ENCODE assay signal across 16 cellular contexts in the genomic region with DNA sequence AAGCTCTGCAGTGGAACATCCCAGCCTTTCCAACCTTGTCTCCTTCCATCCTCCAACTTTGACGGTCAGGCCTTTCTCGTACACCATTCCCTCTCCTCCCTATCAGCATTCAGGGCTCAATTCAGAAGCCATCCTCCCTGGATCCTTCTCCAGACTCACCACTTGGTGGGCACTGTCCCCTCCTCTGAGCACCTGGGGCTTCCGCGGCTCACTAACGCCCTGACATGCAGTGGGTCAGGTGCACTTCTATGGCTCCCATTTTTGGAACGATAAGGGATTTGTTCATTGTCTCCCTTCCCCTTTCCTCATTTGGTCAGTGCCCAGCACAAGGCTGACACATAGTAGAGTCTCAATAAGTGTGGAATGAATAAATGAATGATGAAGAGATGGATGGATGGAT. TPM values are rescaled to one million over a fixed set of nuclear protein-coding genes. Genes with fewer than 3 reads are reported as not detected.
"Had no signal": no experiment of that assay in that cellular context is flagged by ENCODE, and none has a peak within 500 bp of the region (broad histone marks: within the 10 kb centered on the region; RNA-seq: fewer than 3 reads in every experiment).

No MANE protein-coding gene starts in this region.

- H3K27ac Mint-ChIP-seq: activated naive CD4-positive, alpha-beta T cell treated with anti-CD3 and anti-CD28 coated beads, Interleukin-2, amount 50 U/mL, for 24 hours; activated T-helper 2 cell treated with anti-CD3 and anti-CD28 coated beads, Interferon-gamma antibody, Interleukin-2, Interleukin-4, amounts not matched to agents 10 μg/mL and 5 μg/mL and 100 μg/mL, durations not matched to agents 14 hours and 24 hours and 36 hours; naive thymus-derived CD4-positive, alpha-beta T cell; stimulated activated naive CD8-positive, alpha-beta T cell treated with anti-CD3 and anti-CD28 coated beads, Interleukin-15, amount 100 ng/mL, for 72 hours; T-cell had no signal

- ATAC-seq: esophagus mucosa; foreskin keratinocyte; naive thymus-derived CD4-positive, alpha-beta T cell; stimulated activated naive CD8-positive, alpha-beta T cell treated with anti-CD3 and anti-CD28 coated beads, Interleukin-15, amount 100 ng/mL, for 72 hours; T-cell had no signal

- H3K4me3 Mint-ChIP-seq: activated naive CD4-positive, alpha-beta T cell treated with anti-CD3 and anti-CD28 coated beads, Interleukin-2, amount 50 U/mL, for 24 hours; mesothelial cell of epicardium; stimulated activated naive CD8-positive, alpha-beta T cell treated with anti-CD3 and anti-CD28 coated beads, Interleukin-15, amount 100 ng/mL, for 72 hours; T-cell had no signal

- DNase-seq: activated CD4-positive, alpha-beta T cell treated with anti-CD3 and anti-CD28 coated beads for 48 hours; activated T-cell treated with anti-CD3 and anti-CD28 coated beads for 4 hours; amygdala; foreskin keratinocyte; islet precursor cell; naive thymus-derived CD4-positive, alpha-beta T cell; nucleus accumbens; stimulated activated CD4-positive, alpha-beta T cell treated with anti-CD3 and anti-CD28 coated beads, Interleukin-15, amount 100 ng/mL, for 24 hours; stimulated activated CD4-positive, alpha-beta T cell treated with anti-CD3 and anti-CD28 coated beads, Interleukin-4, amount 100 ng/mL, for 4 hours; stimulated activated naive CD8-positive, alpha-beta T cell treated with anti-CD3 and anti-CD28 coated beads, Interleukin-15, amount 100 ng/mL, for 72 hours; trophoblast cell had no signal

- H3K27ac ChIP-seq: foreskin keratinocyte had no signal

- H3K4me1 Mint-ChIP-seq: activated naive CD4-positive, alpha-beta T cell treated with anti-CD3 and anti-CD28 coated beads, Interleukin-2, amount 50 U/mL, for 24 hours; stimulated activated naive CD8-positive, alpha-beta T cell treated with anti-CD3 and anti-CD28 coated beads, Interleukin-15, amount 100 ng/mL, for 72 hours had no signal

- H3K4me1 ChIP-seq: foreskin keratinocyte had no signal

- H3K36me3 Mint-ChIP-seq: activated naive CD4-positive, alpha-beta T cell treated with anti-CD3 and anti-CD28 coated beads, Interleukin-2, amount 50 U/mL, for 24 hours; mesothelial cell of epicardium; naive thymus-derived CD4-positive, alpha-beta T cell; T-cell had no signal

- H3K9me3 Mint-ChIP-seq: activated naive CD4-positive, alpha-beta T cell treated with anti-CD3 and anti-CD28 coated beads, Interleukin-2, amount 50 U/mL, for 24 hours; activated T-helper 2 cell treated with anti-CD3 and anti-CD28 coated beads, Interferon-gamma antibody, Interleukin-2, Interleukin-4, amounts not matched to agents 10 μg/mL and 5 μg/mL and 100 μg/mL, durations not matched to agents 14 hours and 24 hours and 36 hours; mesothelial cell of epicardium; naive thymus-derived CD4-positive, alpha-beta T cell; stimulated activated naive CD8-positive, alpha-beta T cell treated with anti-CD3 and anti-CD28 coated beads, Interleukin-15, amount 100 ng/mL, for 72 hours; T-cell had no signal

RNA-seq across cellular contexts. Expression of a gene that starts 56.7 kb away (rescaled TPM):
- polyA plus RNA-seq: naive thymus-derived CD4-positive, alpha-beta T cell had no signal
